Comparison of ENCODE assay signal across 8 cellular contexts in the genomic region with DNA sequence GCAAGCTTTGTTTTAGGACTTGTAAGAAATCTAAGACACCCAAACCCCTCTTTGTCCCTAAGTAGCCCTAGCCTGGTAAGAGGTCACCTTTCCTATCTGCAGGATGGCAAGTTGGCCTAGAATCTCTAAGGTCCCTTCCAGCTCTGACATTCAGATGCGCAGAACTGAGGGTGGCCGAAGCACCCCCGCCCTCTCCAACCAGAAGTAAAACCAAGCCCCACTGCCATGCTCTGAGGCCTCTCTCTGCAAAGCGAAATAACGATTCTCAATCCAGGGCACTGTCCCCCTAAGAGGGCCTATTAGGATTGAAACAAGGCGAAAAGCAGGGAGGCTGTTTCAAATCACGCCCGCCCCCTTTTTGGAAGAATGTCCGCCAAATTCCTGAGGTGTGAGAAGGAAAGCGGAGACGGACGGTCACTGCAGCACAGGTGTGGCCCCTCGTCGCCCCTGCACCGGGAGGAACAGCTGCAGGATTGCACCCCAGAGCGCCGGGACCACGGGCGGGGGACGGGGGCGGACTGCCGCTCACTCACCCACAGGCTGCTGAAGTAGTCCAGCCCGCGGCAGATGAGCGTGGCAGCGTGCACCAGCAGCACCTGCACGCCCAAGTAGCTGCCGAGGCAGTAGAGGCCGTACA. TPM values are rescaled to one million over a fixed set of nuclear protein-coding genes. Genes with fewer than 3 reads are reported as not detected.
A peak's percentile ranks its signal among the peaks of the same experiment; 100 is the strongest.
DNase-seq lines count a peak whose midpoint lies in the region; ATAC-seq and TF ChIP-seq lines count a peak whose summit lies in the region.

No MANE protein-coding gene starts in this region.

- CTCF ChIA-PET in activated CD4-positive, alpha-beta T cell treated with anti-CD3 and anti-CD28 coated beads, Interleukin-2, amount 10 ng/mL, durations not matched to agents 7 days and 5 days (lab: Charles Lee), result interaction anchor here (1.0 to 1.5 kb wide), 4 partner anchors 13 to 277 kb away, joined by 3 to 4 read pairs (median 3); no protein-coding TSS in a partner anchor

- no peak for TF ChIP-seq CTCF in progenitor cell of endocrine pancreas (IDR thresholded peaks at IDR 0.05; ENCODE audit: unreplicated experiment)

- peak overlapping the region; percentile 93 for H3K4me3 Mint-ChIP-seq in activated CD4-positive, alpha-beta T cell treated with anti-CD3 and anti-CD28 coated beads, Interleukin-2, amount 10 ng/mL, durations not matched to agents 7 days and 5 days
- H3K4me3 Mint-ChIP-seq in progenitor cell of endocrine pancreas (ENCODE audit: low read depth), result peak overlapping the region; percentile 92

- no peaks in the 10 kb centered on the region for H3K27me3 Mint-ChIP-seq in activated CD4-positive, alpha-beta T cell treated with anti-CD3 and anti-CD28 coated beads, Interleukin-2, amount 10 ng/mL, durations not matched to agents 7 days and 5 days
- H3K27me3 Mint-ChIP-seq in progenitor cell of endocrine pancreas, result no peaks in the 10 kb centered on the region

- DNase-seq in Right ventricle myocardium inferior (ENCODE audit: missing footprints) (no peak), cardiac septum (ENCODE audit: low spot score) (no peak), head of caudate nucleus (peak in 25 of 42 donors; percentile 7 to 69 (median 46)), progenitor cell of endocrine pancreas (ENCODE audit: low spot score, unreplicated experiment) (peak; percentile 34)
- DNase-seq in activated CD4-positive, alpha-beta T cell treated with anti-CD3 and anti-CD28 coated beads, Interleukin-2, amount 10 ng/mL, durations not matched to agents 7 days and 5 days, result no peak

- H3K4me1 Mint-ChIP-seq in activated CD4-positive, alpha-beta T cell treated with anti-CD3 and anti-CD28 coated beads, Interleukin-2, amount 10 ng/mL, durations not matched to agents 7 days and 5 days, result peaks cover 60% of the 10 kb centered on the region
- peaks cover 28% of the 10 kb centered on the region for H3K4me1 Mint-ChIP-seq in progenitor cell of endocrine pancreas (ENCODE audit: low read depth)

- ATAC-seq in Right ventricle myocardium inferior (peak; percentile 0), GM19397 (IDR thresholded peaks at IDR 0.05; ENCODE audit: unreplicated experiment) (no peak), HG02852 (IDR thresholded peaks at IDR 0.05; ENCODE audit: unreplicated experiment) (no peak), GM21529 (IDR thresholded peaks at IDR 0.05; ENCODE audit: unreplicated experiment) (no peak)

- H3K27ac Mint-ChIP-seq in activated CD4-positive, alpha-beta T cell treated with anti-CD3 and anti-CD28 coated beads, Interleukin-2, amount 10 ng/mL, durations not matched to agents 7 days and 5 days, result peak overlapping the region; percentile 88
- peak overlapping the region; percentile 97 for H3K27ac Mint-ChIP-seq in progenitor cell of endocrine pancreas

- peaks cover 2% of the 10 kb centered on the region for H3K9me3 Mint-ChIP-seq in activated CD4-positive, alpha-beta T cell treated with anti-CD3 and anti-CD28 coated beads, Interleukin-2, amount 10 ng/mL, durations not matched to agents 7 days and 5 days
- no peaks in the 10 kb centered on the region for H3K9me3 Mint-ChIP-seq in progenitor cell of endocrine pancreas (ENCODE audit: low read depth)

- intact Hi-C loops in Right ventricle myocardium inferior (cut with DNase I) (loop anchor here (2.0 to 5.0 kb wide), 3 partner anchors 24 to 107 kb away; partner anchors contain the start of gene CTNNAL1), cardiac septum (cut with DNase I) (loop anchor here (2.0 to 5.0 kb wide), 3 partner anchors 20 to 167 kb away; partner anchors contain the start of gene CTNNAL1), head of caudate nucleus (cut with DNase I) (loop anchor here (5.0 kb wide), 1 partner anchor 107 kb away; the partner anchor contains the start of gene CTNNAL1)

- peaks cover 40% of the 10 kb centered on the region for H3K36me3 Mint-ChIP-seq in activated CD4-positive, alpha-beta T cell treated with anti-CD3 and anti-CD28 coated beads, Interleukin-2, amount 10 ng/mL, durations not matched to agents 7 days and 5 days (ENCODE audit: low read depth)
- H3K36me3 Mint-ChIP-seq in progenitor cell of endocrine pancreas (ENCODE audit: insufficient read depth), result peaks cover 4% of the 10 kb centered on the region

- POLR2A ChIA-PET in activated CD4-positive, alpha-beta T cell treated with anti-CD3 and anti-CD28 coated beads, Interleukin-2, amount 10 ng/mL, durations not matched to agents 7 days and 5 days (lab: Charles Lee), result interaction anchor here (0.6 kb wide), 1 partner anchor 22 kb away, joined by 3 read pairs; no protein-coding TSS in a partner anchor

RNA-seq across cellular contexts. Expression of gene TMEM245, which starts 0.8 kb away (rescaled TPM):
- total RNA-seq in Right ventricle myocardium inferior (95.1 TPM), cardiac septum (73.7 TPM), progenitor cell of endocrine pancreas (51.1 and 57.2 TPM in 2 replicates)
- 10 to 100 TPM; 30.6 to 34.7 TPM for total RNA-seq in activated CD4-positive, alpha-beta T cell treated with anti-CD3 and anti-CD28 coated beads, Interleukin-2, amount 10 ng/mL, durations not matched to agents 7 days and 5 days

RNA-seq across cellular contexts. Expression of gene FRRS1L, which starts 48.1 kb away (rescaled TPM):
- total RNA-seq in Right ventricle myocardium inferior (1.8 TPM), cardiac septum (0.81 TPM), progenitor cell of endocrine pancreas (4.9 and 6.1 TPM in 2 replicates)
- not detected for total RNA-seq in activated CD4-positive, alpha-beta T cell treated with anti-CD3 and anti-CD28 coated beads, Interleukin-2, amount 10 ng/mL, durations not matched to agents 7 days and 5 days

Comparison
In these comparisons a context has a peak if more than half of its experiments do, and no peak if none do; other contexts are left out.
1. DNase-seq: peak in head of caudate nucleus (25 of 42) and progenitor cell of endocrine pancreas (single experiment); none in Right ventricle myocardium inferior (single experiment), cardiac septum (single experiment) and activated CD4-positive, alpha-beta T cell treated with anti-CD3 and anti-CD28 coated beads, Interleukin-2, amount 10 ng/mL, durations not matched to agents 7 days and 5 days (single experiment).